19 cellular contexts compared by ENCODE assay signal in the genomic region with DNA sequence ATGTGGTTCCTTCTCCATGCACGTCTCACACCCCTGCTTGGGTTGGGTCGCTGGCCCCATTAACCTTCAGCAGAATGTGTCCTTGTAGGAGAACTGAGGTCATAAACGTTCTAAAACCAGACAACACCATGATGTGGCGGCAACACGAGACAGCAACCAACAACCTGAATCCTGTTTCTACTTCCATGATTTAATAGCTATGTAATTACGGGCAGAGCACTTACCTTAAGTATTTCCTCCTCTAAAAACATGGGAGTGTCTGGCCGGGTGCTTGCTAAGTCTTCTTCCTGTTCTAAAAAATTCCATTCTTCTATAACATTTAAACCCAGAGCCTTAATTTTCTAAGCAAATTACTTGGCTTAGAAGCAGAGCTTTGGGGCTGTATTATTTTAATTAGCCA. TPM values are rescaled to one million over a fixed set of nuclear protein-coding genes. Genes with fewer than 3 reads are reported as not detected.
A peak's percentile ranks its signal among the peaks of the same experiment; 100 is the strongest.
DNase-seq lines count a peak whose midpoint lies in the region; ATAC-seq and TF ChIP-seq lines count a peak whose summit lies in the region.
"Had no signal": no experiment of that assay in that cellular context is flagged by ENCODE, and none has a peak within 500 bp of the region (broad histone marks: within the 10 kb centered on the region; RNA-seq: fewer than 3 reads in every experiment).

No MANE protein-coding gene starts in this region.

- TF ChIP-seq EP300 in transverse colon (IDR thresholded peaks at IDR 0.05; ENCODE audit: low read depth): no peak

- WGBS in transverse colon (ENCODE audit: low coverage in 1 of 2), 2 donors: 38 to 53% methylated on average over 5 to 7 of the region's 7 CpGs

- TF ChIP-seq CTCF in lower lobe of right lung (IDR thresholded peaks at IDR 0.05): no peak
- no peak for TF ChIP-seq CTCF in transverse colon (IDR thresholded peaks at IDR 0.05)

- ATAC-seq in lower lobe of right lung: peak; percentile 52 to 59
- no peak for ATAC-seq in HG03280 (IDR thresholded peaks at IDR 0.05; ENCODE audit: unreplicated experiment)
- ATAC-seq in HG02938 (IDR thresholded peaks at IDR 0.05; ENCODE audit: unreplicated experiment): no peak
- ATAC-seq: GM12878, HepG2, K562 had no signal

- H3K27me3 ChIP-seq in lower lobe of right lung (ENCODE audit: low read depth) (peaks cover 4% of the 10 kb centered on the region), transverse colon (no peaks in the 10 kb centered on the region)
- H3K27me3 ChIP-seq: MG63, Peyer's patch had no signal

- intact Hi-C loops in lower lobe of right lung (cut with DNase I): no loop called here
- intact Hi-C loops in transverse colon (cut with DNase I; ENCODE audit: low total_unique reads): no loop called here

- H3K36me3 ChIP-seq in lower lobe of right lung (no peaks in the 10 kb centered on the region), transverse colon (no peaks in the 10 kb centered on the region)
- H3K36me3 ChIP-seq: MG63, Peyer's patch had no signal

- H3K4me1 ChIP-seq in lower lobe of right lung (no peaks in the 10 kb centered on the region), transverse colon (no peaks in the 10 kb centered on the region)
- H3K4me1 ChIP-seq: Peyer's patch had no signal

- H3K9me3 ChIP-seq in lower lobe of right lung (no peaks in the 10 kb centered on the region), transverse colon (no peaks in the 10 kb centered on the region)
- H3K9me3 ChIP-seq: MG63, Peyer's patch had no signal

- no peak for TF ChIP-seq POLR2A in transverse colon (IDR thresholded peaks at IDR 0.05)

- DNase-seq in DMS153 (lab: John Stamatoyannopoulos, UW): peak; percentile 84
- peak; percentile 36 for DNase-seq in NCI-H1436 treated with DMSO at 0.1 percent for 48 hours (lab: John Stamatoyannopoulos, UW)
- DNase-seq in NCI-H69 (lab: John Stamatoyannopoulos, UW): peak; percentile 15
- DNase-seq in lower lobe of right lung: no peak
- DNase-seq in transverse colon: no peak
- DNase-seq: DMS79 treated with DMSO at 0.1 percent for 48 hours, H7, MG63, NCI-H1694, NCI-H2171 treated with DMSO at 0.1 percent for 48 hours, NCI-H82, Peyer's patch, T-helper 1 cell had no signal

- in situ Hi-C loops in transverse colon (cut with MboI; ENCODE audit: low pct_ligation_motif_present in 1 of 4, low pct_unique_long_range_greater_than_20kb in 1 of 4, low sequenced_read_pairs in 3 of 4): no loop called here

- H3K27ac ChIP-seq in lower lobe of right lung (no peak overlapping the region), transverse colon (no peak overlapping the region)
- H3K27ac ChIP-seq: HL-60, Peyer's patch had no signal

- H3K4me3 ChIP-seq in lower lobe of right lung (no peak overlapping the region), transverse colon (no peak overlapping the region)
- H3K4me3 ChIP-seq: GM12878, K562, MG63, Peyer's patch had no signal

RNA-seq across cellular contexts. Expression of a gene that starts 33.5 kb away (rescaled TPM):
- 34.0 TPM for total RNA-seq in lower lobe of right lung
- 10 to 100 TPM; 12.5 to 72.6 (median 28.5) TPM for total RNA-seq in transverse colon

Comparison
In these comparisons a context has a peak if more than half of its experiments do, and no peak if none do; other contexts are left out.
1. DNase-seq: peak in DMS153 (single experiment), NCI-H1436 treated with DMSO at 0.1 percent for 48 hours (single experiment) and NCI-H69 (single experiment); none in lower lobe of right lung (single experiment) and transverse colon (single experiment).
2. ATAC-seq: peak in lower lobe of right lung (2 of 2); none in HG03280 (single experiment) and HG02938 (single experiment).